Comparison of ENCODE assay signal across 8 cellular contexts in the genomic region with DNA sequence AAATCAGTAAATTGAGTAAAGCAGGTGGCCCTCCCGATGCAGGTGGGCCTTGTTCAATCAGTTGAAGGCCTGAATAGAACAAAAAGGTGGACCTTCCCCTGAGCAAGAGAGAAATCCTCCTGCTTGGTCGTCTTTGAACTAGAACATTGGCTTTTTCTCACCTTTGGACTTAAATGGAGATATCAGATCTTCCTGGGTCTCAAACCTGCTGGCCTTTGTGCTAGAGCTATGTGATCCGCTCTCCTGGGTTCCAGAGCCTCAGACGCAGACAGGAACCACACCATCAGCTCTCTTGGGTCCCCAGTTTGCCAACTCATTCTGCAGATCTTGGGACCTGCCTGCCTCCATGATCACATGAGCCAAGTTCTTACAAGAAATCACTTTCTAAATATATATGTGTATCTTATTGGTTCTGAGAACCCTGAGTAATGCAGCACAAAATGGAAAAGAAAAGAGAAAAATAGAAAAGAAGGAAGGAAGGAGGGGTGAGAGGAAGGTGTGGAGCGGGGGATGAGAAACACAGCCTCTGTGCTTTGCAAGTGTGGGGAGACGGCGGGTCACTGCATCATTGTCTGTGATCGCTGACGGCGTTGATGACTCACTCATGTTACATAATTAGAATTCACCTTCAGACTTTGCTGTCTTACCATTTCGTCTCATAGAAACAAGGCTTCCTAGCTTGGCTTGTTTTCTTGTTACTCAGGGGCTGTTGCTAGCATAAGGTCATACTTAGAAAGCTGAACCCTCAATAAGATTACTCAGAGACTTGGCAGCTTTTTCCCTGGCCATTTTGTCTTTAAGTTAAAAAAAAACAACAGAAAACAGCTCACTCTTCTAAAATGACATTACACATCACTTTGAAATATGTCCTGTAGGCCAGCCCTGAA.
DNase-seq lines count a peak whose midpoint lies in the region; ATAC-seq lines count a peak whose summit lies in the region.

No MANE protein-coding gene starts in this region.

- ATAC-seq in naive B cell (ENCODE audit: low read depth in 2 of 2), result peak; percentile 59 to 86

- H3K27me3 Mint-ChIP-seq in naive B cell, result no peaks in the 10 kb centered on the region

- H3K27ac Mint-ChIP-seq in naive B cell, result peak overlapping the region in 5 of 6 donors; percentile 12 to 78 (median 55)

- peaks cover 0 to 4% (median 0%) of the 10 kb centered on the region in 7 donors for H3K9me3 Mint-ChIP-seq in naive B cell

- peaks cover 39 to 44% of the 10 kb centered on the region in 2 donors for H3K36me3 Mint-ChIP-seq in naive B cell

- DNase-seq in activated CD8-positive, alpha-beta memory T cell treated with anti-CD3 and anti-CD28 coated beads for 1 hour (ENCODE audit: extremely low read depth in 1 of 2, low read depth in 1 of 2), result peak; percentile 23 to 38
- DNase-seq in activated CD8-positive, alpha-beta memory T cell treated with anti-CD3 and anti-CD28 coated beads, Interleukin-2, amount 50 U/mL, for 48 hours, result no peak
- DNase-seq in HPDE6-E6E7 (ENCODE audit: extremely low spot score), result peak; percentile 79
- peak; percentile 76 for DNase-seq in activated CD4-positive, alpha-beta T cell treated with anti-CD3 and anti-CD28 coated beads for 48 hours
- peak; percentile 65 for DNase-seq in effector CD4-positive, alpha-beta T cell
- no peak for DNase-seq in naive B cell
- peak; percentile 73 for DNase-seq in stimulated activated CD8-positive, alpha-beta memory T cell treated with anti-CD3 and anti-CD28 coated beads, Interleukin-4, amount 100 ng/mL, for 48 hours
- DNase-seq in cortex of kidney (lab: John Stamatoyannopoulos, UW), result no peak

- no peak overlapping the region for H3K4me3 Mint-ChIP-seq in naive B cell

- H3K4me1 Mint-ChIP-seq in naive B cell, result peaks cover 40 to 61% (median 46%) of the 10 kb centered on the region in 3 donors

Comparison
In these comparisons a context has a peak if more than half of its experiments do, and no peak if none do; other contexts are left out.
1. DNase-seq: peak in activated CD8-positive, alpha-beta memory T cell treated with anti-CD3 and anti-CD28 coated beads for 1 hour (2 of 2), HPDE6-E6E7 (single experiment), activated CD4-positive, alpha-beta T cell treated with anti-CD3 and anti-CD28 coated beads for 48 hours (single experiment), effector CD4-positive, alpha-beta T cell (single experiment) and stimulated activated CD8-positive, alpha-beta memory T cell treated with anti-CD3 and anti-CD28 coated beads, Interleukin-4, amount 100 ng/mL, for 48 hours (single experiment); none in activated CD8-positive, alpha-beta memory T cell treated with anti-CD3 and anti-CD28 coated beads, Interleukin-2, amount 50 U/mL, for 48 hours (single experiment), naive B cell (single experiment) and cortex of kidney (single experiment).